In genomic region chr2:27502149-27502548, GRCh38 we compare ENCODE assay signal across 31 cellular contexts. TPM values are rescaled to one million over a fixed set of nuclear protein-coding genes. Genes with fewer than 3 reads are reported as not detected.
"Had no signal": no experiment of that assay in that cellular context is flagged by ENCODE, and none has a peak within 500 bp of the region (broad histone marks: within the 10 kb centered on the region; RNA-seq: fewer than 3 reads in every experiment).

No MANE protein-coding gene starts in this region.

- FAIRE-seq: endometrium had no signal

- H3K9me3 ChIP-seq: esophagus squamous epithelium, mucosa of descending colon, neutrophil, ovary, prostate gland, spleen, tibial nerve had no signal

- H3K4me1 ChIP-seq: prostate gland, tibial nerve had no signal

- H3K27me3 ChIP-seq: ovary had no signal

- H3K4me3 ChIP-seq: esophagus squamous epithelium, mucosa of descending colon, ovary, prostate gland, spleen, tibial nerve had no signal

- ATAC-seq: left ventricle myocardium superior, mucosa of descending colon, T-helper 17 cell had no signal

- H3K27ac ChIP-seq: epithelial cell of prostate, esophagus squamous epithelium, neutrophil, ovary, prostate gland, spleen, tibial nerve had no signal

- H3K36me3 ChIP-seq: esophagus squamous epithelium, neutrophil, ovary, prostate gland, spleen, tibial nerve had no signal

- DNase-seq: activated CD4-positive, alpha-beta memory T cell treated with anti-CD3 and anti-CD28 coated beads for 36 hours; activated CD4-positive, alpha-beta T cell treated with anti-CD3 and anti-CD28 coated beads, Interleukin-2, amount 10 ng/mL, durations not matched to agents 24 days and 14 days; activated CD4-positive, CD25-positive, alpha-beta regulatory T cell treated with anti-CD3 and anti-CD28 coated beads, Interleukin-2, amount 50 U/mL, for 72 hours; activated CD8-positive, alpha-beta memory T cell treated with anti-CD3 and anti-CD28 coated beads, Interleukin-2, amount 50 U/mL, for 4 hours; activated gamma-delta T cell; activated naive CD4-positive, alpha-beta T cell treated with anti-CD3 and anti-CD28 coated beads, Interleukin-2, amount 10 ng/mL, durations not matched to agents 7 days and 5 days; activated T-cell treated with anti-CD3 and anti-CD28 coated beads, Interleukin-2, amount 50 U/mL, for 1 hour; amniotic stem cell; central memory CD4-positive, alpha-beta T cell; effector CD8-positive, alpha-beta T cell; esophagus squamous epithelium; foreskin melanocyte; islet precursor cell; left ventricle myocardium superior; mucosa of descending colon; naive B cell; nephron progenitor cell; ovary; spleen; stimulated activated naive CD4-positive, alpha-beta T cell; SW 1271; T-helper 17 cell; T1000 had no signal

RNA-seq across cellular contexts. Expression of gene GCKR, which starts 5.5 kb away (rescaled TPM):
- total RNA-seq: activated CD4-positive, alpha-beta memory T cell treated with anti-CD3 and anti-CD28 coated beads for 36 hours; activated CD4-positive, alpha-beta T cell treated with anti-CD3 and anti-CD28 coated beads, Interleukin-2, amount 10 ng/mL, durations not matched to agents 24 days and 14 days; activated CD8-positive, alpha-beta memory T cell treated with anti-CD3 and anti-CD28 coated beads for 36 hours; left ventricle myocardium superior; lung microvascular endothelial cell; T-helper 17 cell; tibial nerve had no signal

RNA-seq across cellular contexts. Expression of gene FNDC4, which starts 7.1 kb away (rescaled TPM):
- total RNA-seq: activated CD4-positive, alpha-beta T cell treated with anti-CD3 and anti-CD28 coated beads, Interleukin-2, amount 10 ng/mL, durations not matched to agents 24 days and 14 days; activated CD8-positive, alpha-beta memory T cell treated with anti-CD3 and anti-CD28 coated beads for 36 hours; T-helper 17 cell had no signal

RNA-seq across cellular contexts. Expression of gene KRTCAP3, which starts 60.0 kb away (rescaled TPM):
- total RNA-seq: glomerular endothelial cell, left ventricle myocardium superior, lung microvascular endothelial cell had no signal
